Comparison of ENCODE assay signal across 15 cellular contexts in genomic region chr22:44330188-44330726, GRCh38. TPM values are rescaled to one million over a fixed set of nuclear protein-coding genes. Genes with fewer than 3 reads are reported as not detected.
DNase-seq lines count a peak whose midpoint lies in the region; TF ChIP-seq lines count a peak whose summit lies in the region.
"Had no signal": no experiment of that assay in that cellular context is flagged by ENCODE, and none has a peak within 500 bp of the region (broad histone marks: within the 10 kb centered on the region; RNA-seq: fewer than 3 reads in every experiment).

No MANE protein-coding gene starts in this region.

- no peaks in the 10 kb centered on the region for H3K9me3 Mint-ChIP-seq in progenitor cell of endocrine pancreas (ENCODE audit: low read depth)
- H3K9me3 Mint-ChIP-seq: activated T-cell treated with anti-CD3 and anti-CD28 coated beads, Interleukin-2, amount 50 U/mL, for 24 hours; memory B cell had no signal

- H3K4me3 Mint-ChIP-seq in progenitor cell of endocrine pancreas (ENCODE audit: low read depth), result peak overlapping the region; percentile 52
- H3K4me3 Mint-ChIP-seq: activated T-cell treated with anti-CD3 and anti-CD28 coated beads, Interleukin-2, amount 50 U/mL, for 24 hours; memory B cell had no signal

- H3K36me3 ChIP-seq in MM.1S (replicated peaks; ENCODE audit: insufficient read depth, low read length) (no peaks in the 10 kb centered on the region), esophagus muscularis mucosa (no peaks in the 10 kb centered on the region), prostate gland (no peaks in the 10 kb centered on the region), tibial nerve (no peaks in the 10 kb centered on the region)
- H3K36me3 ChIP-seq: brain microvascular endothelial cell, neutrophil had no signal

- H3K27me3 ChIP-seq in MM.1S (replicated peaks; ENCODE audit: insufficient read depth, low read length) (peaks cover 63% of the 10 kb centered on the region), esophagus muscularis mucosa (peaks cover 0 to 43% (median 7%) of the 10 kb centered on the region in 4 donors), prostate gland (replicated peaks; ENCODE audit: insufficient read depth) (peaks cover 7% of the 10 kb centered on the region), tibial nerve (peaks cover 0 to 58% of the 10 kb centered on the region in 2 donors)

- H3K79me2 ChIP-seq in MM.1S (ENCODE audit: low read length), result no peaks in the 10 kb centered on the region

- TF ChIP-seq CTCF in MM.1S (IDR thresholded peaks at IDR 0.05; ENCODE audit: low read length), result no peak
- TF ChIP-seq CTCF in esophagus muscularis mucosa (IDR thresholded peaks at IDR 0.05), result no peak
- TF ChIP-seq CTCF in progenitor cell of endocrine pancreas (IDR thresholded peaks at IDR 0.05; ENCODE audit: unreplicated experiment), result no peak
- TF ChIP-seq CTCF in prostate gland (IDR thresholded peaks at IDR 0.05), result no peak
- no peak for TF ChIP-seq CTCF in tibial nerve (IDR thresholded peaks at IDR 0.05)

- H3F3A ChIP-seq in MM.1S (ENCODE audit: insufficient read depth, low read length), result peaks cover 16% of the 10 kb centered on the region

- TF ChIP-seq POLR2A in esophagus muscularis mucosa (IDR thresholded peaks at IDR 0.05; ENCODE audit: low read depth) (no peak), prostate gland (IDR thresholded peaks at IDR 0.05) (no peak), tibial nerve (IDR thresholded peaks at IDR 0.05) (no peak)

- no peaks in the 10 kb centered on the region for H3K9me2 ChIP-seq in MM.1S (replicated peaks; ENCODE audit: insufficient read depth, low read length)

- no peaks in the 10 kb centered on the region for H3K9me3 ChIP-seq in MM.1S (replicated peaks; ENCODE audit: insufficient read depth, low read length)
- H3K9me3 ChIP-seq in esophagus muscularis mucosa, result no peaks in the 10 kb centered on the region
- H3K9me3 ChIP-seq in prostate gland, result no peaks in the 10 kb centered on the region
- H3K9me3 ChIP-seq in tibial nerve, result no peaks in the 10 kb centered on the region
- H3K9me3 ChIP-seq: neutrophil had no signal

- H3K36me3 Mint-ChIP-seq in progenitor cell of endocrine pancreas (ENCODE audit: insufficient read depth), result no peaks in the 10 kb centered on the region
- H3K36me3 Mint-ChIP-seq: memory B cell had no signal

- H3K4me1 Mint-ChIP-seq in progenitor cell of endocrine pancreas (ENCODE audit: low read depth), result peaks cover 1% of the 10 kb centered on the region

- peak overlapping the region; percentile 60 for H3K4me2 ChIP-seq in MM.1S (ENCODE audit: low read depth, low read length)

- H3K27me3 Mint-ChIP-seq in progenitor cell of endocrine pancreas, result peaks cover 63% of the 10 kb centered on the region

- H3K4me3 ChIP-seq in MM.1S (ENCODE audit: low read length) (no peak overlapping the region), esophagus muscularis mucosa (peak overlapping the region; percentile 58 to 69 (median 60)), prostate gland (no peak overlapping the region), tibial nerve (no peak overlapping the region)

- 64% methylated on average over 10 of the region's 10 CpGs for WGBS in esophagus muscularis mucosa
- WGBS in prostate gland, result 70% methylated on average over 10 of the region's 10 CpGs
- WGBS in tibial nerve, 2 donors, result 38 to 49% methylated on average over 10 of the region's 10 CpGs

- DNase-seq in COLO668 (lab: John Stamatoyannopoulos, UW; ENCODE audit: unreplicated experiment) (peak; percentile 50), MM.1S (no peak), esophagus muscularis mucosa (ENCODE audit: extremely low spot score) (no peak), progenitor cell of endocrine pancreas (ENCODE audit: low spot score, unreplicated experiment) (no peak), prostate gland (ENCODE audit: low spot score) (no peak), DMS153 treated with DMSO at 0.1 percent for 48 hours (lab: John Stamatoyannopoulos, UW; ENCODE audit: unreplicated experiment) (no peak), tibial nerve (ENCODE audit: low spot score in 2 of 2) (no peak)
- DNase-seq: activated naive CD4-positive, alpha-beta T cell treated with anti-CD3 and anti-CD28 coated beads, Interleukin-2, amount 50 U/mL, for 16 hours; activated T-cell treated with anti-CD3 and anti-CD28 coated beads, Interleukin-2, amount 50 U/mL, for 24 hours; brain microvascular endothelial cell; GDM1; NCI-H1048; stimulated activated CD4-positive, alpha-beta T cell treated with anti-CD3 and anti-CD28 coated beads, Interleukin-4, amount 100 ng/mL, for 1 hour had no signal

- H4K20me1 ChIP-seq in MM.1S (ENCODE audit: insufficient read depth, low read length), result no peaks in the 10 kb centered on the region

- no peak overlapping the region for H3K27ac Mint-ChIP-seq in progenitor cell of endocrine pancreas
- H3K27ac Mint-ChIP-seq: activated T-cell treated with anti-CD3 and anti-CD28 coated beads, Interleukin-2, amount 50 U/mL, for 24 hours; memory B cell had no signal

- no peak overlapping the region for H3K9ac ChIP-seq in MM.1S (ENCODE audit: low read length)

- TF ChIP-seq EP300 in esophagus muscularis mucosa (IDR thresholded peaks at IDR 0.05), result no peak
- TF ChIP-seq EP300 in tibial nerve (IDR thresholded peaks at IDR 0.05), result no peak

- H3K4me1 ChIP-seq in MM.1S (ENCODE audit: low read length) (peaks cover 22% of the 10 kb centered on the region), esophagus muscularis mucosa (peaks cover 10 to 47% (median 35%) of the 10 kb centered on the region in 4 donors), prostate gland (replicated peaks) (no peaks in the 10 kb centered on the region), tibial nerve (peaks cover 0 to 28% (median 3%) of the 10 kb centered on the region in 4 donors)

- no peak overlapping the region for H2AFZ ChIP-seq in MM.1S (ENCODE audit: low read length)

- intact Hi-C loops in esophagus muscularis mucosa (cut with DNase I) (loop anchor here (10.0 kb wide), 2 partner anchors 245 to 335 kb away; no protein-coding TSS in a partner anchor), prostate gland (cut with DNase I) (no loop called here)

- H3K27ac ChIP-seq in MM.1S (ENCODE audit: low read length) (no peak overlapping the region), esophagus muscularis mucosa (replicated peaks in 1 of 4) (no peak overlapping the region), prostate gland (no peak overlapping the region), tibial nerve (no peak overlapping the region)
- H3K27ac ChIP-seq: brain microvascular endothelial cell, neutrophil had no signal

RNA-seq across cellular contexts. Expression of gene SHISAL1, which starts 17.5 kb away (rescaled TPM):
- total RNA-seq in esophagus muscularis mucosa, result 10 to 100 TPM in 3 of 4 donors, 1 to 10 TPM in 1; 6.6 to 20.4 (median 12.4) TPM
- 0.29 and 0.46 TPM in 2 replicates for total RNA-seq in progenitor cell of endocrine pancreas
- 1 to 10 TPM; 1.8 to 7.8 TPM for total RNA-seq in prostate gland
- total RNA-seq in tibial nerve, result 1 to 10 TPM in 1 of 4 donors, under 1 TPM in 3; 0.22 to 1.0 (median 0.59) TPM

Comparison
In these comparisons a context has a peak if more than half of its experiments do, and no peak if none do; other contexts are left out.
1. H3K4me3 ChIP-seq: peak in esophagus muscularis mucosa (4 of 4); none in MM.1S (single experiment), prostate gland (0 of 2) and tibial nerve (0 of 4).